In genomic region chr15:63052128-63052826, GRCh38 we compare ENCODE assay signal across 12 cellular contexts. TPM values are rescaled to one million over a fixed set of nuclear protein-coding genes. Genes with fewer than 3 reads are reported as not detected.
DNase-seq lines count a peak whose midpoint lies in the region; ATAC-seq and TF ChIP-seq lines count a peak whose summit lies in the region.
"Had no signal": no experiment of that assay in that cellular context is flagged by ENCODE, and none has a peak within 500 bp of the region (broad histone marks: within the 10 kb centered on the region; RNA-seq: fewer than 3 reads in every experiment).

No MANE protein-coding gene starts in this region.

- H3K4me1 ChIP-seq in psoas muscle (peaks cover 73% of the 10 kb centered on the region), BE2C (peaks cover 70% of the 10 kb centered on the region)

- no peaks in the 10 kb centered on the region for H3K9me3 ChIP-seq in psoas muscle
- no peaks in the 10 kb centered on the region for H3K9me3 ChIP-seq in BE2C

- peak overlapping the region; percentile 98 for H3K4me3 Mint-ChIP-seq in Calu3 (ENCODE audit: low read depth, unreplicated experiment)
- no peak overlapping the region for H3K4me3 Mint-ChIP-seq in activated CD8-positive, alpha-beta memory T cell treated with anti-CD3 and anti-CD28 coated beads, Interleukin-2, amount 10 ng/mL, durations not matched to agents 7 days and 5 days
- H3K4me3 Mint-ChIP-seq: activated CD4-positive, alpha-beta memory T cell treated with anti-CD3 and anti-CD28 coated beads for 36 hours; activated naive CD8-positive, alpha-beta T cell treated with anti-CD3 and anti-CD28 coated beads, Interleukin-2, amount 10 ng/mL, durations not matched to agents 7 days and 5 days had no signal

- H3K27me3 ChIP-seq in psoas muscle (ENCODE audit: insufficient read depth in 3 of 3, low read length in 2 of 3) (no peaks in the 10 kb centered on the region), BE2C (no peaks in the 10 kb centered on the region)

- no peak for TF ChIP-seq CTCF in Calu3 (IDR thresholded peaks at IDR 0.05; ENCODE audit: unreplicated experiment)
- TF ChIP-seq CTCF in psoas muscle (IDR thresholded peaks at IDR 0.05) = no peak
- no peak for TF ChIP-seq CTCF in BE2C (IDR thresholded peaks at IDR 0.05; ENCODE audit: low read depth, low read length)

- H3K36me3 ChIP-seq in psoas muscle (ENCODE audit: insufficient read depth in 1 of 2, low read depth in 1 of 2) (peaks cover 3 to 22% of the 10 kb centered on the region in 2 donors), BE2C (peaks cover 16% of the 10 kb centered on the region)

- BruUV-seq in Calu3 (replicated peaks; lab: Mats Ljungman, UMichigan) = no TSS peak

- 42 to 60% (median 43%) methylated on average over 10 of the region's 10 CpGs for WGBS in psoas muscle, 3 donors

- H3K4me1 Mint-ChIP-seq in Calu3 (ENCODE audit: low read depth, unreplicated experiment) = peaks cover 78% of the 10 kb centered on the region
- peaks cover 21% of the 10 kb centered on the region for H3K4me1 Mint-ChIP-seq in activated CD8-positive, alpha-beta memory T cell treated with anti-CD3 and anti-CD28 coated beads, Interleukin-2, amount 10 ng/mL, durations not matched to agents 7 days and 5 days

- no peaks in the 10 kb centered on the region for H3K27me3 Mint-ChIP-seq in Calu3 (ENCODE audit: unreplicated experiment)
- peaks cover 28% of the 10 kb centered on the region for H3K27me3 Mint-ChIP-seq in activated CD8-positive, alpha-beta memory T cell treated with anti-CD3 and anti-CD28 coated beads, Interleukin-2, amount 10 ng/mL, durations not matched to agents 7 days and 5 days
- H3K27me3 Mint-ChIP-seq: activated CD4-positive, alpha-beta memory T cell treated with anti-CD3 and anti-CD28 coated beads for 36 hours had no signal

- no peaks in the 10 kb centered on the region for H3K9me3 Mint-ChIP-seq in Calu3 (ENCODE audit: low read depth, unreplicated experiment)
- H3K9me3 Mint-ChIP-seq in activated CD8-positive, alpha-beta memory T cell treated with anti-CD3 and anti-CD28 coated beads, Interleukin-2, amount 10 ng/mL, durations not matched to agents 7 days and 5 days (ENCODE audit: low read depth) = no peaks in the 10 kb centered on the region
- H3K9me3 Mint-ChIP-seq: activated CD4-positive, alpha-beta memory T cell treated with anti-CD3 and anti-CD28 coated beads for 36 hours; activated naive CD8-positive, alpha-beta T cell treated with anti-CD3 and anti-CD28 coated beads, Interleukin-2, amount 10 ng/mL, durations not matched to agents 7 days and 5 days; CD4-positive, CD25-positive, alpha-beta regulatory T cell had no signal

- H3K4me3 ChIP-seq in psoas muscle = peak overlapping the region; percentile 8
- no peak overlapping the region for H3K4me3 ChIP-seq in BE2C (ENCODE audit: low read depth, low read length)

- no peak for ATAC-seq in psoas muscle
- no peak for ATAC-seq in activated CD8-positive, alpha-beta memory T cell treated with anti-CD3 and anti-CD28 coated beads, Interleukin-2, amount 10 ng/mL, durations not matched to agents 7 days and 5 days
- ATAC-seq in HG03108 (IDR thresholded peaks at IDR 0.05; ENCODE audit: unreplicated experiment) = no peak

- peak overlapping the region; percentile 77 for H3K27ac Mint-ChIP-seq in Calu3 (ENCODE audit: unreplicated experiment)
- H3K27ac Mint-ChIP-seq in activated CD8-positive, alpha-beta memory T cell treated with anti-CD3 and anti-CD28 coated beads, Interleukin-2, amount 10 ng/mL, durations not matched to agents 7 days and 5 days = no peak overlapping the region
- H3K27ac Mint-ChIP-seq: activated CD4-positive, alpha-beta memory T cell treated with anti-CD3 and anti-CD28 coated beads for 36 hours; activated naive CD8-positive, alpha-beta T cell treated with anti-CD3 and anti-CD28 coated beads, Interleukin-2, amount 10 ng/mL, durations not matched to agents 7 days and 5 days; CD4-positive, CD25-positive, alpha-beta regulatory T cell had no signal

- DNase-seq in Calu3 (no peak), SK-MEL-5 (ENCODE audit: low read depth, low spot score) (peak; percentile 35), glomerular visceral epithelial cell (ENCODE audit: extremely low spot score) (peak; percentile 26), psoas muscle (no peak), NCI-H446 treated with DMSO at 0.1 percent for 48 hours (lab: John Stamatoyannopoulos, UW) (no peak), BE2C (no peak)
- no peak for DNase-seq in activated CD8-positive, alpha-beta memory T cell treated with anti-CD3 and anti-CD28 coated beads, Interleukin-2, amount 10 ng/mL, durations not matched to agents 7 days and 5 days
- DNase-seq: activated CD4-positive, alpha-beta memory T cell treated with anti-CD3 and anti-CD28 coated beads for 36 hours; activated naive CD8-positive, alpha-beta T cell treated with anti-CD3 and anti-CD28 coated beads, Interleukin-2, amount 10 ng/mL, durations not matched to agents 7 days and 5 days; CD4-positive, CD25-positive, alpha-beta regulatory T cell; NCI-H2029 treated with DMSO at 0.1 percent for 48 hours had no signal

- in situ Hi-C loops in SK-MEL-5 (cut with HindIII; ENCODE audit: low pct_unique_long_range_greater_than_20kb, low sequenced_read_pairs) = no loop called here

- peak overlapping the region; percentile 94 for H3K27ac ChIP-seq in psoas muscle

- CTCF ChIA-PET in Calu3 (lab: Charles Lee) = interaction anchor here (0.6 to 1.1 kb wide), 2 partner anchors 163 to 207 kb away, joined by 3 read pairs; no protein-coding TSS in a partner anchor
- CTCF ChIA-PET in activated CD8-positive, alpha-beta memory T cell treated with anti-CD3 and anti-CD28 coated beads, Interleukin-2, amount 10 ng/mL, durations not matched to agents 7 days and 5 days (lab: Charles Lee) = interaction anchor here (0.9 kb wide), 1 partner anchor 38 kb away, joined by 3 read pairs; no protein-coding TSS in a partner anchor

- peaks cover 100% of the 10 kb centered on the region for H3K36me3 Mint-ChIP-seq in Calu3 (ENCODE audit: insufficient read depth, unreplicated experiment)
- H3K36me3 Mint-ChIP-seq in activated CD8-positive, alpha-beta memory T cell treated with anti-CD3 and anti-CD28 coated beads, Interleukin-2, amount 10 ng/mL, durations not matched to agents 7 days and 5 days = no peaks in the 10 kb centered on the region
- H3K36me3 Mint-ChIP-seq: activated naive CD8-positive, alpha-beta T cell treated with anti-CD3 and anti-CD28 coated beads, Interleukin-2, amount 10 ng/mL, durations not matched to agents 7 days and 5 days had no signal

- intact Hi-C loops in Calu3 (cut with micrococcal nuclease; ENCODE audit: unreplicated experiment) = loop anchor here (5.0 kb wide), 1 partner anchor 105 kb away; the partner anchor contains the start of gene RPS27L
- intact Hi-C loops in psoas muscle (cut with DNase I) = no loop called here

RNA-seq across cellular contexts. Expression of gene TPM1, which starts 9.7 kb away (rescaled TPM):
- total RNA-seq in Calu3 (2022) (691 and 1,158 TPM in 2 replicates), psoas muscle (1,000 to 10,000 TPM; 1,097 to 5,131 (median 2,563) TPM)
- total RNA-seq in SK-MEL-5 (2014; rRNA removed; shearing (Covaris generic)) = 29.8 and 30.5 TPM in 2 replicates
- polyA plus RNA-seq in SK-MEL-5 (2015; cell fraction: cytosol; rRNA removed) = 21.6 and 29.6 TPM in 2 replicates
- polyA plus RNA-seq in SK-MEL-5 (2015; cell fraction: nucleus; rRNA removed) = 26.2 and 33.5 TPM in 2 replicates
- 1,000 to 10,000 TPM; 1,146 to 4,515 (median 3,805) TPM for polyA plus RNA-seq in psoas muscle
- total RNA-seq in activated CD8-positive, alpha-beta memory T cell treated with anti-CD3 and anti-CD28 coated beads, Interleukin-2, amount 10 ng/mL, durations not matched to agents 7 days and 5 days = 1 to 10 TPM; 4.1 to 5.5 TPM
- 148 TPM for polyA plus RNA-seq in BE2C (2012; ENCODE audit: insufficient read depth, insufficient read length, low read depth)

Comparison
In these comparisons a context has a peak if more than half of its experiments do, and no peak if none do; other contexts are left out.
1. DNase-seq: peak in SK-MEL-5 (single experiment) and glomerular visceral epithelial cell (single experiment); none in Calu3 (single experiment), psoas muscle (0 of 2), activated CD8-positive, alpha-beta memory T cell treated with anti-CD3 and anti-CD28 coated beads, Interleukin-2, amount 10 ng/mL, durations not matched to agents 7 days and 5 days (single experiment), NCI-H446 treated with DMSO at 0.1 percent for 48 hours (single experiment) and BE2C (single experiment).
2. RNA of gene TPM1, which starts 9.7 kb away (total RNA-seq): 1,097 to 5,131 TPM in psoas muscle and 691 to 1,158 TPM in Calu3; 29.8 to 30.5 TPM in SK-MEL-5 and 4.1 to 5.5 TPM in activated CD8-positive, alpha-beta memory T cell treated with anti-CD3 and anti-CD28 coated beads, Interleukin-2, amount 10 ng/mL, durations not matched to agents 7 days and 5 days; every median in the first group is over 10 times any median in the second.